Comparison of ENCODE assay signal across 8 cellular contexts in the genomic region with DNA sequence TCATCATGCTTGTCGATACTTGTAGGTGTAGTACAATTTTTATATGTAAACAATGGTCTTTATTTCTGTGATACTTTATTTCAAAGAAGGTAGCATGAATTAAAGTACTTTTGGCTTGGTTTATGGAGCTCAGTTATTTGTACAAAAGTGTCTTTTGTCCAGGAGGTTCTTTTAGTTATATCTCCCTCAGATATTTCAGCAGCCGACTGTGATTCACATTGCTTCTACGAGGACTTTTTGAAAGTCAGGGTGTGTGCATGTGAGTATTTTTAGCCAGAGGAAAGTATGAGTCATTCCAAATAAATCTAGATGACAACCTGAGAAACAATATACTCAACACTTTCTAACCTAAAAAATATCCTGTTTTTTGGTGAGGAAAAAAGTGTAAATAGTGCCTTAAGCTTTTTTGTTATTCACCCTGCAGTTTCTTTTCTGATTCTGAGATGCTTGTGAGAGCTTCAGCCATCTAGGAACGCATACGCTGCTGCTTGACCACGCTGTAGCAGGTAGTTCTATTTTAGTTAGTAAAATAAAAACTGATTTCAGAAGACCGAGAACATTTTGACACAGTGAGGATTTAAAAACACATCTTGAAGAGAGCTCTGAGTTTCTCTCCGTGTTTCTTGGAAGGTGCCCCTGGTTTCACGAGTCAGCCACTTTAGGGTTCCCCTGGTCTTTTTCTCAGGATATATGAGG. TPM values are rescaled to one million over a fixed set of nuclear protein-coding genes. Genes with fewer than 3 reads are reported as not detected.
DNase-seq lines count a peak whose midpoint lies in the region; ATAC-seq and TF ChIP-seq lines count a peak whose summit lies in the region.

No MANE protein-coding gene starts in this region.

- H3K27me3 ChIP-seq in GM06990 (replicated peaks; ENCODE audit: control insufficient read depth, insufficient read depth, low read length), result no peaks in the 10 kb centered on the region

- peaks cover 1% of the 10 kb centered on the region for H3K36me3 ChIP-seq in GM06990 (ENCODE audit: control insufficient read depth, insufficient read depth, low read length)

- peak; percentile 63 for ATAC-seq in GM21515 (IDR thresholded peaks at IDR 0.05; ENCODE audit: unreplicated experiment)

- intact Hi-C loops in posterior vena cava (cut with DNase I), result no loop called here

- H3K4me3 Mint-ChIP-seq in IgD-negative memory B cell (peak overlapping the region; percentile 75 to 91 (median 81)), glutamatergic neuron (ENCODE audit: unreplicated experiment) (peak overlapping the region; percentile 61)
- H3K4me3 Mint-ChIP-seq in activated naive CD4-positive, alpha-beta T cell treated with anti-CD3 and anti-CD28 coated beads, Interleukin-2, amount 10 ng/mL, durations not matched to agents 7 days and 5 days, result peak overlapping the region; percentile 70

- H3K4me3 ChIP-seq in GM06990 (replicated peaks; ENCODE audit: low read depth, low read length) (peak overlapping the region; percentile 57), skeletal muscle cell (ENCODE audit: low read depth, low read length) (no peak overlapping the region)

- peak; percentile 63 for DNase-seq in GM06990 (ENCODE audit: extremely low read depth, insufficient read length)
- peak; percentile 39 for DNase-seq in activated naive CD4-positive, alpha-beta T cell treated with anti-CD3 and anti-CD28 coated beads, Interleukin-2, amount 10 ng/mL, durations not matched to agents 7 days and 5 days
- DNase-seq in glutamatergic neuron, result no peak
- peak; percentile 57 for DNase-seq in skeletal muscle cell (ENCODE audit: low read depth)
- DNase-seq in posterior vena cava (ENCODE audit: low spot score), result no peak
- DNase-seq in NCI-H1417 (lab: John Stamatoyannopoulos, UW), result no peak

- no peaks in the 10 kb centered on the region for H3K27me3 Mint-ChIP-seq in IgD-negative memory B cell
- no peaks in the 10 kb centered on the region for H3K27me3 Mint-ChIP-seq in activated naive CD4-positive, alpha-beta T cell treated with anti-CD3 and anti-CD28 coated beads, Interleukin-2, amount 10 ng/mL, durations not matched to agents 7 days and 5 days
- peaks cover 9% of the 10 kb centered on the region for H3K27me3 Mint-ChIP-seq in glutamatergic neuron (ENCODE audit: unreplicated experiment)

- H3K36me3 Mint-ChIP-seq in IgD-negative memory B cell, result no peaks in the 10 kb centered on the region
- H3K36me3 Mint-ChIP-seq in activated naive CD4-positive, alpha-beta T cell treated with anti-CD3 and anti-CD28 coated beads, Interleukin-2, amount 10 ng/mL, durations not matched to agents 7 days and 5 days, result peaks cover 21% of the 10 kb centered on the region
- no peaks in the 10 kb centered on the region for H3K36me3 Mint-ChIP-seq in glutamatergic neuron (ENCODE audit: unreplicated experiment)

- H3K4me1 Mint-ChIP-seq in IgD-negative memory B cell (peaks cover 34 to 41% (median 34%) of the 10 kb centered on the region in 3 donors), glutamatergic neuron (ENCODE audit: low read depth, unreplicated experiment) (peaks cover 67% of the 10 kb centered on the region)
- peaks cover 72% of the 10 kb centered on the region for H3K4me1 Mint-ChIP-seq in activated naive CD4-positive, alpha-beta T cell treated with anti-CD3 and anti-CD28 coated beads, Interleukin-2, amount 10 ng/mL, durations not matched to agents 7 days and 5 days

- CTCF ChIA-PET in activated naive CD4-positive, alpha-beta T cell treated with anti-CD3 and anti-CD28 coated beads, Interleukin-2, amount 10 ng/mL, durations not matched to agents 7 days and 5 days (lab: Charles Lee), result interaction anchor here (1.7 to 5.4 kb wide), 4 partner anchors 10 to 44 kb away, joined by 7 to 22 read pairs (median 10); no protein-coding TSS in a partner anchor

- TF ChIP-seq CTCF in GM06990 (IDR thresholded peaks at IDR 0.05; ENCODE audit: insufficient read depth, low read length, poor library complexity, severe bottlenecking) (no peak), glutamatergic neuron (IDR thresholded peaks at IDR 0.05; ENCODE audit: partially characterized antibody, unreplicated experiment) (no peak)

- peak overlapping the region; percentile 79 to 95 (median 81) for H3K27ac Mint-ChIP-seq in IgD-negative memory B cell
- H3K27ac Mint-ChIP-seq in activated naive CD4-positive, alpha-beta T cell treated with anti-CD3 and anti-CD28 coated beads, Interleukin-2, amount 10 ng/mL, durations not matched to agents 7 days and 5 days, result peak overlapping the region; percentile 95
- peak overlapping the region; percentile 95 for H3K27ac Mint-ChIP-seq in glutamatergic neuron (ENCODE audit: unreplicated experiment)

- no peaks in the 10 kb centered on the region for H3K9me3 Mint-ChIP-seq in IgD-negative memory B cell
- H3K9me3 Mint-ChIP-seq in activated naive CD4-positive, alpha-beta T cell treated with anti-CD3 and anti-CD28 coated beads, Interleukin-2, amount 10 ng/mL, durations not matched to agents 7 days and 5 days, result no peaks in the 10 kb centered on the region
- peaks cover 19% of the 10 kb centered on the region for H3K9me3 Mint-ChIP-seq in glutamatergic neuron (ENCODE audit: unreplicated experiment)

RNA-seq across cellular contexts. Expression of a gene that starts 0.5 kb away (rescaled TPM):
- 31.0 TPM for polyA plus RNA-seq in IgD-negative memory B cell
- 879 TPM for total RNA-seq in glutamatergic neuron (ENCODE audit: unreplicated experiment)
- 100 to 1,000 TPM; 110 to 132 TPM for total RNA-seq in posterior vena cava

RNA-seq across cellular contexts. Expression of a gene that starts 44.6 kb away (rescaled TPM):
- 31.2 TPM for polyA plus RNA-seq in IgD-negative memory B cell
- 70.2 TPM for total RNA-seq in glutamatergic neuron (ENCODE audit: unreplicated experiment)
- 10 to 100 TPM; 13.2 to 16.3 TPM for total RNA-seq in posterior vena cava

Comparison
In these comparisons a context has a peak if more than half of its experiments do, and no peak if none do; other contexts are left out.
1. DNase-seq: peak in GM06990 (single experiment), activated naive CD4-positive, alpha-beta T cell treated with anti-CD3 and anti-CD28 coated beads, Interleukin-2, amount 10 ng/mL, durations not matched to agents 7 days and 5 days (single experiment) and skeletal muscle cell (single experiment); none in glutamatergic neuron (single experiment), posterior vena cava (single experiment) and NCI-H1417 (0 of 3).
2. Peak in every context shown above with its lines, with median percentiles within 50 percentile points of each other: H3K27ac Mint-ChIP-seq and H3K4me3 Mint-ChIP-seq.